Comparison of ENCODE assay signal across 9 cellular contexts in genomic region chr17:58344047-58344790, GRCh38. TPM values are rescaled to one million over a fixed set of nuclear protein-coding genes. Genes with fewer than 3 reads are reported as not detected.
A peak's percentile ranks its signal among the peaks of the same experiment; 100 is the strongest.
DNase-seq lines count a peak whose midpoint lies in the region; ATAC-seq, FAIRE-seq and TF ChIP-seq lines count a peak whose summit lies in the region.
"Had no signal": no experiment of that assay in that cellular context is flagged by ENCODE, and none has a peak within 500 bp of the region (broad histone marks: within the 10 kb centered on the region; RNA-seq: fewer than 3 reads in every experiment).

No MANE protein-coding gene starts in this region.

- peak overlapping the region; percentile 92 for H3K4me3 Mint-ChIP-seq in activated naive CD4-positive, alpha-beta T cell treated with anti-CD3 and anti-CD28 coated beads for 36 hours

- peak; percentile 65 for ATAC-seq in GM18519 (IDR thresholded peaks at IDR 0.05; ENCODE audit: low FRiP score, unreplicated experiment)
- peak; percentile 75 for ATAC-seq in HG02938 (IDR thresholded peaks at IDR 0.05; ENCODE audit: unreplicated experiment)
- peak in 3 of 4 donors; percentile 64 to 90 (median 75) for ATAC-seq in pancreas

- no peak for TF ChIP-seq CTCF in pancreas (IDR thresholded peaks at IDR 0.05)

- intact Hi-C loops in activated naive CD4-positive, alpha-beta T cell treated with anti-CD3 and anti-CD28 coated beads for 36 hours (cut with micrococcal nuclease), result loop anchor here (1.0 to 5.0 kb wide), 9 partner anchors 8 to 1442 kb away; partner anchors contain the start of genes DYNLL2, RNF43 and SUPT4H1
- intact Hi-C loops in pancreas (cut with DNase I), result no loop called here

- WGBS in pancreas, 2 donors, result 63 to 75% methylated on average over 9 of the region's 9 CpGs

- CTCF ChIA-PET in activated naive CD4-positive, alpha-beta T cell treated with anti-CD3 and anti-CD28 coated beads for 36 hours (lab: Charles Lee), result interaction anchor here (0.7 to 7.2 kb wide), 13 partner anchors 9 to 104 kb away, joined by 3 to 108 read pairs (median 6); partner anchors contain the start of gene RNF43

- H3K27me3 Mint-ChIP-seq in activated naive CD4-positive, alpha-beta T cell treated with anti-CD3 and anti-CD28 coated beads for 36 hours (ENCODE audit: low read depth), result no peaks in the 10 kb centered on the region

- no peaks in the 10 kb centered on the region for H3K4me1 ChIP-seq in pancreas
- H3K4me1 ChIP-seq: psoas muscle had no signal

- H3K27ac ChIP-seq in pancreas, result peak overlapping the region in 2 of 4 donors; percentile 58 to 62
- H3K27ac ChIP-seq: psoas muscle had no signal

- H3K27me3 ChIP-seq in pancreas, result no peaks in the 10 kb centered on the region
- H3K27me3 ChIP-seq in H7 (ENCODE audit: control insufficient read depth, insufficient read depth, low read length), result no peaks in the 10 kb centered on the region

- peaks cover 60% of the 10 kb centered on the region for H3K4me1 Mint-ChIP-seq in activated naive CD4-positive, alpha-beta T cell treated with anti-CD3 and anti-CD28 coated beads for 36 hours (ENCODE audit: low read depth)

- DNase-seq in RPMI8226 (peak; percentile 95), pancreas (peak in 3 of 6 donors; percentile 19 to 59 (median 45)), DMS 273 treated with DMSO at 0.1 percent for 48 hours (lab: John Stamatoyannopoulos, UW) (no peak), NCI-H526 treated with DMSO at 0.1 percent for 48 hours (lab: John Stamatoyannopoulos, UW) (no peak), H7 (no peak)
- peak; percentile 98 for DNase-seq in activated naive CD4-positive, alpha-beta T cell treated with anti-CD3 and anti-CD28 coated beads for 36 hours
- DNase-seq: psoas muscle had no signal

- no peaks in the 10 kb centered on the region for H3K9me3 Mint-ChIP-seq in activated naive CD4-positive, alpha-beta T cell treated with anti-CD3 and anti-CD28 coated beads for 36 hours

- H3K27ac Mint-ChIP-seq in activated naive CD4-positive, alpha-beta T cell treated with anti-CD3 and anti-CD28 coated beads for 36 hours, result peak overlapping the region; percentile 99

- H3K36me3 ChIP-seq in pancreas, result peaks cover 6 to 37% (median 29%) of the 10 kb centered on the region in 3 donors
- H3K36me3 ChIP-seq in H7 (replicated peaks; ENCODE audit: control insufficient read depth, insufficient read depth, low read length), result peaks cover 30% of the 10 kb centered on the region

- H3K36me3 Mint-ChIP-seq in activated naive CD4-positive, alpha-beta T cell treated with anti-CD3 and anti-CD28 coated beads for 36 hours (ENCODE audit: low read depth), result peaks cover 85% of the 10 kb centered on the region

- H3K4me3 ChIP-seq in pancreas (no peak overlapping the region), H7 (ENCODE audit: insufficient read depth, low read depth, low read length) (no peak overlapping the region)
- H3K4me3 ChIP-seq: psoas muscle had no signal

- no peaks in the 10 kb centered on the region for H3K9me3 ChIP-seq in pancreas
- H3K9me3 ChIP-seq: psoas muscle had no signal

- no peak for FAIRE-seq in pancreas (lab: Jason Lieb, UNC)

RNA-seq across cellular contexts. Expression of gene SUPT4H1, which starts 7.8 kb away (rescaled TPM):
- 10 to 100 TPM; 76.6 to 76.9 TPM for total RNA-seq in activated naive CD4-positive, alpha-beta T cell treated with anti-CD3 and anti-CD28 coated beads for 36 hours
- total RNA-seq in pancreas, result 10 to 100 TPM; 14.1 to 43.7 (median 26.5) TPM
- 10 to 100 TPM; 23.3 to 42.3 TPM for polyA plus RNA-seq in pancreas
- total RNA-seq in H7 (2014; rRNA removed; shearing (Covaris generic)), result 88.8 and 91.6 TPM in 2 replicates

RNA-seq across cellular contexts. Expression of gene TSPOAP1, which starts 15.6 kb away (rescaled TPM):
- 10 to 100 TPM; 18.5 to 20.0 TPM for total RNA-seq in activated naive CD4-positive, alpha-beta T cell treated with anti-CD3 and anti-CD28 coated beads for 36 hours
- total RNA-seq in pancreas, result 10 to 100 TPM in 4 of 6 donors, 1 to 10 TPM in 2; 7.0 to 19.6 (median 12.9) TPM
- 10 to 100 TPM; 56.7 to 90.2 TPM for polyA plus RNA-seq in pancreas
- 4.2 and 11.6 TPM in 2 replicates for total RNA-seq in H7 (2014; rRNA removed; shearing (Covaris generic))

Comparison
In these comparisons a context has a peak if more than half of its experiments do, and no peak if none do; other contexts are left out.
1. DNase-seq: peak in RPMI8226 (single experiment) and activated naive CD4-positive, alpha-beta T cell treated with anti-CD3 and anti-CD28 coated beads for 36 hours (single experiment); none in DMS 273 treated with DMSO at 0.1 percent for 48 hours (single experiment), NCI-H526 treated with DMSO at 0.1 percent for 48 hours (single experiment) and H7 (single experiment).
2. Peak in every context shown above with its lines, with median percentiles within 50 percentile points of each other: ATAC-seq.